ENCODE assay signal across 1 cellular context in genomic region chr3:89107461-89108035, GRCh38.
TF ChIP-seq lines count a peak whose summit lies in the region.

TSS of gene EPHA3 (plus strand) at chr3:89107621. CDS start at chr3:89107749, 128 bp downstream.

TF ChIP-seq in GM23338, 12 proteins besides CTCF, POLR2A, EP300 and RAD21 (continued from another document):
- TF ChIP-seq REST (IDR thresholded peaks at IDR 0.05; ENCODE audit: unreplicated experiment): no peak
- TF ChIP-seq ZNF331 (CRISPR knock-in tag; IDR thresholded peaks at IDR 0.05; ENCODE audit: low read depth): 0 out of 2 replicates have a peak, but pooled peaks have one; percentile 25
- TF ChIP-seq STAT1 (IDR thresholded peaks at IDR 0.05; ENCODE audit: unreplicated experiment): no peak
- TF ChIP-seq POLR2AphosphoS5 (IDR thresholded peaks at IDR 0.05; ENCODE audit: low read depth): no peak
- TF ChIP-seq ZNF114 (CRISPR knock-in tag; IDR thresholded peaks at IDR 0.05): no peak
- TF ChIP-seq EZH2phosphoT487 (IDR thresholded peaks at IDR 0.05; ENCODE audit: unreplicated experiment): no peak
- TF ChIP-seq EZH2 (IDR thresholded peaks at IDR 0.05; ENCODE audit: low read depth, unreplicated experiment): peak; percentile 48
